Comparison of ENCODE assay signal across 8 cellular contexts in genomic region chrX:132216806-132217202, GRCh38. TPM values are rescaled to one million over a fixed set of nuclear protein-coding genes. Genes with fewer than 3 reads are reported as not detected.
A peak's percentile ranks its signal among the peaks of the same experiment; 100 is the strongest.
DNase-seq lines count a peak whose midpoint lies in the region; ATAC-seq and TF ChIP-seq lines count a peak whose summit lies in the region.

No MANE protein-coding gene starts in this region.

- H3K27ac ChIP-seq in lower lobe of right lung: peak overlapping the region; percentile 96

- H3K9me3 ChIP-seq in lower lobe of right lung: no peaks in the 10 kb centered on the region

- intact Hi-C loops in lower lobe of right lung (cut with DNase I): no loop called here

- H3K4me1 ChIP-seq in lower lobe of right lung: peaks cover 28% of the 10 kb centered on the region

- TF ChIP-seq CTCF in BJ (IDR thresholded peaks at IDR 0.05; ENCODE audit: insufficient read depth, low read depth, low read length) (no peak), NB4 (IDR thresholded peaks at IDR 0.05; ENCODE audit: low read depth, low read length) (no peak), brain (conservative IDR thresholded peaks at IDR 0.05) (no peak), lower lobe of right lung (IDR thresholded peaks at IDR 0.05) (no peak), type B pancreatic cell (conservative IDR thresholded peaks at IDR 0.05) (no peak)

- H3K4me3 Mint-ChIP-seq in brain: peak overlapping the region; percentile 92 to 98 (median 95)
- peak overlapping the region; percentile 98 for H3K4me3 Mint-ChIP-seq in type B pancreatic cell

- no peak for TF ChIP-seq POLR2A in NB4 (IDR thresholded peaks at IDR 0.05; ENCODE audit: extremely low read depth, insufficient read length)

- POLR2A ChIA-PET in BJ (lab: Charles Lee): no interaction called here

- H3K36me3 Mint-ChIP-seq in brain (peaks cover 27% of the 10 kb centered on the region), type B pancreatic cell (peaks cover 19% of the 10 kb centered on the region)

- DNase-seq in BJ (ENCODE audit: low read depth) (no peak), NB4 (ENCODE audit: low read depth) (peak; percentile 53), lower lobe of right lung (no peak), type B pancreatic cell (ENCODE audit: extremely low spot score, unreplicated experiment) (no peak), NCI-H1417 (lab: John Stamatoyannopoulos, UW) (no peak)

- H3K27me3 Mint-ChIP-seq in brain: peaks cover 10% of the 10 kb centered on the region
- no peaks in the 10 kb centered on the region for H3K27me3 Mint-ChIP-seq in type B pancreatic cell

- no peaks in the 10 kb centered on the region for H3K27me3 ChIP-seq in BJ (ENCODE audit: control insufficient read depth, insufficient read depth, low read length)
- no peaks in the 10 kb centered on the region for H3K27me3 ChIP-seq in lower lobe of right lung (ENCODE audit: low read depth)

- peak overlapping the region; percentile 90 to 99 (median 98) for H3K27ac Mint-ChIP-seq in brain
- H3K27ac Mint-ChIP-seq in type B pancreatic cell: peak overlapping the region; percentile 98

- H3K36me3 ChIP-seq in BJ (ENCODE audit: control insufficient read depth, insufficient read depth, low read length) (no peaks in the 10 kb centered on the region), lower lobe of right lung (peaks cover 20% of the 10 kb centered on the region)

- H3K9me3 Mint-ChIP-seq in brain: no peaks in the 10 kb centered on the region
- H3K9me3 Mint-ChIP-seq in type B pancreatic cell: no peaks in the 10 kb centered on the region

- H3K4me1 Mint-ChIP-seq in brain: peaks cover 72% of the 10 kb centered on the region
- H3K4me1 Mint-ChIP-seq in type B pancreatic cell (ENCODE audit: unreplicated experiment): peaks cover 41% of the 10 kb centered on the region

- H3K4me3 ChIP-seq in BJ (ENCODE audit: low read depth, low read length) (peak overlapping the region; percentile 73), NB4 (ENCODE audit: low read depth, low read length) (peak overlapping the region; percentile 84), lower lobe of right lung (peak overlapping the region; percentile 70)

- ATAC-seq in GM21367 (IDR thresholded peaks at IDR 0.05; ENCODE audit: unreplicated experiment) (peak; percentile 4), lower lobe of right lung (no peak), HG02763 (IDR thresholded peaks at IDR 0.05; ENCODE audit: unreplicated experiment) (no peak)

- CTCF ChIA-PET in BJ (lab: Yijun Ruan, JAX): no interaction called here

RNA-seq across cellular contexts. Expression of gene RAP2C, which starts 2.4 kb away (rescaled TPM):
- polyA plus RNA-seq in BJ (2011; rRNA removed) (9.0 and 14.0 TPM in 2 replicates), brain (ENCODE audit: insufficient read depth, low read depth, low replicate concordance) (3.6 TPM)
- polyA minus RNA-seq in BJ (2011; rRNA and poly(A)+ RNA removed): 13.4 and 15.9 TPM in 2 replicates
- total RNA-seq in lower lobe of right lung (27.4 TPM), type B pancreatic cell (ENCODE audit: low replicate concordance) (50.7 and 53.4 TPM in 2 replicates)
